In the genomic region with DNA sequence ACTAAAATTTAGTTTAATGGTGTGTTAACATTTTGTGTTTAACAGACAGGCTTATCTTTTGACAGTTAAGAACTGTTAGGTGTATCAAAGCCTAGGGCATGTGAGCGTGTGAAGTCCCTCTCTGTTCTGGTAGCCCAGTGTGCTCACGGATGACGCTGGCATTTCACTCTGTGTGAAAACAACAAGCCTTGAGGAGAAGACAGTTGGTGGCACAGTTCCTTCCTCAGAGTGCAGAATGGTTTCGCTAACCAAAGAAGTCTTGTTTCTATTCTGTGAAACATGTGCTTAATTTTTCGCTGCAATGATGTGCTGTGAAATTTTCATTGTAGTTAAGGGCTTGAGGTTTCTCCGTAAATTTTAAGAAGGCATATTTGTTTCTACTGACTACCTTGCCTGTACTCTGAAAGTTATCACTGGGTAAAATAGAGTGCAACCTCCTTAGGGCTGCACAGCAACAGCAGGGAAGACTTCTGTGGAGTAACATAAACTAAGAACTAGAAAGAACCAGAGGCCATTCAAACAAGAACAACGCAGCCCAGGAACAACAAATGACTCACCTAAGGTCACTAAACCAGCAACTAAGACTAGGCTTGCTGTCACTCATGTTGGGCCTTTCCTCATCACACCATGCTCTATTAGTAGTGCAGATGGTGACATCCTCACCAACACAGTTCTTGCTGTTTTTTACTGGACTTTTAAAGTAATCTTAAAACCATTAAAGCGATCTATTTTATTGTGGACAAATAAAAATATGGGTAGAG, we compare ENCODE assay signal across 11 cellular contexts. TPM values are rescaled to one million over a fixed set of nuclear protein-coding genes. Genes with fewer than 3 reads are reported as not detected.
DNase-seq lines count a peak whose midpoint lies in the region; ATAC-seq and TF ChIP-seq lines count a peak whose summit lies in the region.
"Had no signal": no experiment of that assay in that cellular context is flagged by ENCODE, and none has a peak within 500 bp of the region (broad histone marks: within the 10 kb centered on the region; RNA-seq: fewer than 3 reads in every experiment).

No MANE protein-coding gene starts in this region.

- H3K4me1 Mint-ChIP-seq in CD14-positive monocyte = peaks cover 5% of the 10 kb centered on the region

- peak; percentile 59 for ATAC-seq in GM19397 (IDR thresholded peaks at IDR 0.05; ENCODE audit: unreplicated experiment)
- ATAC-seq in HG03520 (IDR thresholded peaks at IDR 0.05; ENCODE audit: unreplicated experiment) = peak; percentile 64
- no peak for ATAC-seq in GM19351 (IDR thresholded peaks at IDR 0.05; ENCODE audit: unreplicated experiment)
- ATAC-seq: foreskin keratinocyte had no signal

- H3K27me3 Mint-ChIP-seq in CD14-positive monocyte (ENCODE audit: low read depth in 3 of 3) = no peaks in the 10 kb centered on the region

- H3K36me3 Mint-ChIP-seq in CD14-positive monocyte = peaks cover 64 to 72% of the 10 kb centered on the region in 2 donors

- TF ChIP-seq CTCF in CD14-positive monocyte (IDR thresholded peaks at IDR 0.05) (no peak), epithelial cell of esophagus (IDR thresholded peaks at IDR 0.05; ENCODE audit: insufficient read depth, low read depth, low read length, missing control alignments) (no peak)

- no peak overlapping the region for H3K4me3 Mint-ChIP-seq in CD14-positive monocyte

- H3K4me3 ChIP-seq in epithelial cell of esophagus (ENCODE audit: low read length) = no peak overlapping the region
- H3K4me3 ChIP-seq: ovary had no signal

- peak overlapping the region in 4 of 7 donors; percentile 54 to 85 (median 76) for H3K27ac Mint-ChIP-seq in CD14-positive monocyte

- no peaks in the 10 kb centered on the region for H3K9me3 Mint-ChIP-seq in CD14-positive monocyte

- DNase-seq in CD14-positive monocyte (ENCODE audit: low spot score) (no peak), epithelial cell of esophagus (ENCODE audit: low read depth) (peak; percentile 42), DMS153 (lab: John Stamatoyannopoulos, UW) (no peak), KG1 (lab: John Stamatoyannopoulos, UW) (no peak), NCI-H1930 (lab: John Stamatoyannopoulos, UW) (no peak)
- DNase-seq: foreskin keratinocyte, ovary, substantia nigra had no signal

- intact Hi-C loops in CD14-positive monocyte (cut with micrococcal nuclease) = no loop called here

RNA-seq across cellular contexts. Expression of a gene that starts 33.4 kb away (rescaled TPM):
- polyA plus RNA-seq in CD14-positive monocyte = 10 to 100 TPM; 11.4 to 21.2 TPM
